In the genomic region with DNA sequence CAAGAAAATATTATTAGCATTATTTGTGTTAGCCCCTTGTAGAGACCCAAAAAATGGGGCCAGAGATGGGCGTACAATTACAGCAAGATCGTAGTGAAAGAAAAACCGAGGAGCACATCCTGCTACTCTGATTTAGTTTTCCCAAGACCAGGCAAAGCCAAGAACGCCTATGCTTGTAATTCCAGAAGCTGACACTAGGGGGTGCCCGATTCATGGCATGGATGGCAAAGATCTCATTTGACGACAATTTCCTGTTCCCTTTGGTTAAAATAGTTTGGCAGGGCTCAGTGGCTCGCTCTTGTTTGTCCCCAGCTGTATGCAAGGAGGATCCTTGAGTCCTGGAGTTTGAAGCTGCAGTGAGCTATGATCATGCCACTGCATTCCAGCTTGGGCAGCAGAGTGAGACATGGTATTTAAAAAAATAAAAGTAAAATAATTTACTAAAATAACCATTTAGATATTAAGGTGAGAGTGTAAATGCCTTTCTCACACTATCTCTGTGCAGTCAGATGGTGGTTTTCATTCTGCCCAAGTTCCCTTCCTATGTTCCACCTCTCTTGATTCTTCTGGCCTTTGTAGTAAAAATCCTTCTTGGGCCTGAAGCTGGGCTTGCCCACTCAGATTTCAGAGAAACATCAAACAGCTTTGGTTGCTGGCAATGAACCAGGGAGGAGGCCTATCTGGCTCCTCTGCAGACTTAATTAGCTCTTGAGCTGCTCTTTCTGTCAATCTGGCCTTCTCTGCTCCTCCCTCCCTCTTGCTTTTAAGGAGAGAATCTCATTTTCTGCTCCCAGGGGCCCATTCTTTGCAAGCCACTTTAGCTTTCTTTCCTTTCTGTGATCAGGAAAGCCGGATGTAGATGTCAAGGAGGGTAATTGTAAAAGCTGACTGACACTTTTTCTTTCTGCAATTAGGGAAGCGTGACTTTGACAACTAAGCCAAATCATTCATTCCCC, we compare ENCODE assay signal across 8 cellular contexts. TPM values are rescaled to one million over a fixed set of nuclear protein-coding genes. Genes with fewer than 3 reads are reported as not detected.
DNase-seq lines count a peak whose midpoint lies in the region; ATAC-seq and TF ChIP-seq lines count a peak whose summit lies in the region.

No MANE protein-coding gene starts in this region.

- no peaks in the 10 kb centered on the region for H3K79me2 ChIP-seq in neural progenitor cell (ENCODE audit: low read depth)

- H3K27ac Mint-ChIP-seq in natural killer cell (no peak overlapping the region), neural progenitor cell (peak overlapping the region; percentile 70)
- no peak overlapping the region for H3K27ac Mint-ChIP-seq in natural killer cell treated with Interleukin-12 subunit alpha and Interleukin-12 subunit beta and Interleukin-15 and Interleukin-18, amount 100 ng/mL, for 72 hours

- peaks cover 19% of the 10 kb centered on the region for H3F3A ChIP-seq in neural progenitor cell (ENCODE audit: low read depth)

- peaks cover 12% of the 10 kb centered on the region for H3K4me1 ChIP-seq in neural progenitor cell

- no peaks in the 10 kb centered on the region for H3K27me3 ChIP-seq in neural progenitor cell

- peaks cover 12% of the 10 kb centered on the region for H4K20me1 ChIP-seq in neural progenitor cell (ENCODE audit: low read depth)

- no peak for ATAC-seq in natural killer cell
- ATAC-seq in natural killer cell treated with Interleukin-12 subunit alpha and Interleukin-12 subunit beta and Interleukin-15 and Interleukin-18, amount 100 ng/mL, for 72 hours = no peak
- no peak for ATAC-seq in GM19452 (IDR thresholded peaks at IDR 0.05; ENCODE audit: unreplicated experiment)
- ATAC-seq in GM18858 (IDR thresholded peaks at IDR 0.05; ENCODE audit: unreplicated experiment) = no peak

- H3K36me3 Mint-ChIP-seq in natural killer cell (no peaks in the 10 kb centered on the region), neural progenitor cell (peaks cover 4% of the 10 kb centered on the region)
- peaks cover 11% of the 10 kb centered on the region for H3K36me3 Mint-ChIP-seq in natural killer cell treated with Interleukin-12 subunit alpha and Interleukin-12 subunit beta and Interleukin-15 and Interleukin-18, amount 100 ng/mL, for 72 hours

- H3K9ac ChIP-seq in neural progenitor cell = no peak overlapping the region

- H3K4me1 Mint-ChIP-seq in natural killer cell (no peaks in the 10 kb centered on the region), neural progenitor cell (peaks cover 36% of the 10 kb centered on the region)
- H3K4me1 Mint-ChIP-seq in natural killer cell treated with Interleukin-12 subunit alpha and Interleukin-12 subunit beta and Interleukin-15 and Interleukin-18, amount 100 ng/mL, for 72 hours (ENCODE audit: low read depth in 2 of 2) = no peaks in the 10 kb centered on the region

- no peak overlapping the region for H2AFZ ChIP-seq in neural progenitor cell (replicated peaks)

- no peak overlapping the region for H3K4me3 ChIP-seq in neural progenitor cell

- no peaks in the 10 kb centered on the region for H3K9me3 ChIP-seq in neural progenitor cell (ENCODE audit: low read depth)

- intact Hi-C loops in natural killer cell (cut with micrococcal nuclease) = loop anchor here (2.0 kb wide), 1 partner anchor 20 kb away; no protein-coding TSS in a partner anchor

- H3K27me3 Mint-ChIP-seq in natural killer cell (ENCODE audit: low read depth in 2 of 2) (peaks cover 0 to 5% of the 10 kb centered on the region in 2 donors), neural progenitor cell (ENCODE audit: insufficient read depth, low read depth) (peaks cover 33% of the 10 kb centered on the region)
- peaks cover 5 to 8% of the 10 kb centered on the region in 2 donors for H3K27me3 Mint-ChIP-seq in natural killer cell treated with Interleukin-12 subunit alpha and Interleukin-12 subunit beta and Interleukin-15 and Interleukin-18, amount 100 ng/mL, for 72 hours

- TF ChIP-seq CTCF in natural killer cell (IDR thresholded peaks at IDR 0.05) (peak; percentile 75), neural progenitor cell (IDR thresholded peaks at IDR 0.05) (peak; percentile 82)

- DNase-seq in natural killer cell (no peak), RKO (ENCODE audit: low spot score) (peak; percentile 15), cerebellar cortex (ENCODE audit: low spot score) (peak; percentile 21), neural progenitor cell (ENCODE audit: low spot score) (peak; percentile 82), NCI-H69 (lab: John Stamatoyannopoulos, UW) (no peak)
- no peak for DNase-seq in natural killer cell treated with Interleukin-12 subunit alpha and Interleukin-12 subunit beta and Interleukin-15 and Interleukin-18, amount 100 ng/mL, for 72 hours (ENCODE audit: low spot score)

- no peaks in the 10 kb centered on the region for H3K9me3 Mint-ChIP-seq in natural killer cell
- peaks cover 5% of the 10 kb centered on the region for H3K9me3 Mint-ChIP-seq in natural killer cell treated with Interleukin-12 subunit alpha and Interleukin-12 subunit beta and Interleukin-15 and Interleukin-18, amount 100 ng/mL, for 72 hours
- H3K9me3 Mint-ChIP-seq in neural progenitor cell = peaks cover 35% of the 10 kb centered on the region

- H3K4me2 ChIP-seq in neural progenitor cell = peak overlapping the region; percentile 58

- H3K36me3 ChIP-seq in neural progenitor cell = no peaks in the 10 kb centered on the region

- H3K27ac ChIP-seq in neural progenitor cell = no peak overlapping the region

- no peak overlapping the region for H3K4me3 Mint-ChIP-seq in natural killer cell
- H3K4me3 Mint-ChIP-seq in natural killer cell treated with Interleukin-12 subunit alpha and Interleukin-12 subunit beta and Interleukin-15 and Interleukin-18, amount 100 ng/mL, for 72 hours = no peak overlapping the region
- no peak overlapping the region for H3K4me3 Mint-ChIP-seq in neural progenitor cell

RNA-seq across cellular contexts. Expression of a gene that starts 31.2 kb away (rescaled TPM):
- total RNA-seq in natural killer cell = not detected
- total RNA-seq in natural killer cell treated with Interleukin-12 subunit alpha and Interleukin-12 subunit beta and Interleukin-15 and Interleukin-18, amount 100 ng/mL, for 72 hours = not detected
- total RNA-seq in neural progenitor cell (ENCODE audit: low replicate concordance) = not detected in 2 replicates

RNA-seq across cellular contexts. Expression of a gene that starts 42.9 kb away (rescaled TPM):
- total RNA-seq in natural killer cell (1 to 10 TPM in 2 of 3 donors, under 1 TPM in 1; 0.97 to 2.2 (median 1.4) TPM), neural progenitor cell (ENCODE audit: low replicate concordance) (0.28 and 1.5 TPM in 2 replicates)
- 1 to 10 TPM in 1 of 2 donors, not detected in 1; 1.1 TPM for total RNA-seq in natural killer cell treated with Interleukin-12 subunit alpha and Interleukin-12 subunit beta and Interleukin-15 and Interleukin-18, amount 100 ng/mL, for 72 hours

Comparison
In these comparisons a context has a peak if more than half of its experiments do, and no peak if none do; other contexts are left out.
1. DNase-seq: peak in RKO (single experiment), cerebellar cortex (single experiment) and neural progenitor cell (single experiment); none in natural killer cell (single experiment), natural killer cell treated with Interleukin-12 subunit alpha and Interleukin-12 subunit beta and Interleukin-15 and Interleukin-18, amount 100 ng/mL, for 72 hours (single experiment) and NCI-H69 (single experiment).